9 cellular contexts compared by ENCODE assay signal in genomic region chr3:46095307-46095706, GRCh38.
A peak's percentile ranks its signal among the peaks of the same experiment; 100 is the strongest.
DNase-seq lines count a peak whose midpoint lies in the region; ATAC-seq lines count a peak whose summit lies in the region.
"Had no signal": no experiment of that assay in that cellular context is flagged by ENCODE, and none has a peak within 500 bp of the region (broad histone marks: within the 10 kb centered on the region; RNA-seq: fewer than 3 reads in every experiment).

No MANE protein-coding gene starts in this region.

- H3K4me1 Mint-ChIP-seq in natural killer cell treated with Interleukin-12 subunit alpha and Interleukin-12 subunit beta and Interleukin-15 and Interleukin-18, amount 100 ng/mL, for 72 hours (ENCODE audit: low read depth in 2 of 2): peaks cover 85 to 87% of the 10 kb centered on the region in 2 donors

- peaks cover 3% of the 10 kb centered on the region for H3K9me3 Mint-ChIP-seq in natural killer cell treated with Interleukin-12 subunit alpha and Interleukin-12 subunit beta and Interleukin-15 and Interleukin-18, amount 100 ng/mL, for 72 hours

- peaks cover 4% of the 10 kb centered on the region for H3K36me3 Mint-ChIP-seq in natural killer cell treated with Interleukin-12 subunit alpha and Interleukin-12 subunit beta and Interleukin-15 and Interleukin-18, amount 100 ng/mL, for 72 hours

- H3K27ac Mint-ChIP-seq in natural killer cell treated with Interleukin-12 subunit alpha and Interleukin-12 subunit beta and Interleukin-15 and Interleukin-18, amount 100 ng/mL, for 72 hours: peak overlapping the region; percentile 97 to 100

- peak; percentile 28 for DNase-seq in KG1 (lab: John Stamatoyannopoulos, UW)
- no peak for DNase-seq in natural killer cell treated with Interleukin-12 subunit alpha and Interleukin-12 subunit beta and Interleukin-15 and Interleukin-18, amount 100 ng/mL, for 72 hours (ENCODE audit: low spot score)
- no peak for DNase-seq in ureter (ENCODE audit: low spot score)
- DNase-seq in kidney tubule cell (ENCODE audit: low spot score): no peak
- no peak for DNase-seq in head of caudate nucleus
- DNase-seq in NCI-H748 (lab: John Stamatoyannopoulos, UW; ENCODE audit: unreplicated experiment): no peak
- DNase-seq: islet precursor cell had no signal

- peak overlapping the region; percentile 18 for H3K4me3 Mint-ChIP-seq in natural killer cell treated with Interleukin-12 subunit alpha and Interleukin-12 subunit beta and Interleukin-15 and Interleukin-18, amount 100 ng/mL, for 72 hours

- intact Hi-C loops in head of caudate nucleus (cut with DNase I): no loop called here

- no peaks in the 10 kb centered on the region for H3K27me3 Mint-ChIP-seq in natural killer cell treated with Interleukin-12 subunit alpha and Interleukin-12 subunit beta and Interleukin-15 and Interleukin-18, amount 100 ng/mL, for 72 hours

- ATAC-seq in GM18907 (IDR thresholded peaks at IDR 0.05; ENCODE audit: unreplicated experiment) (peak; percentile 63), HG02763 (IDR thresholded peaks at IDR 0.05; ENCODE audit: unreplicated experiment) (peak; percentile 43)
- ATAC-seq in natural killer cell treated with Interleukin-12 subunit alpha and Interleukin-12 subunit beta and Interleukin-15 and Interleukin-18, amount 100 ng/mL, for 72 hours: no peak

Comparison
In these comparisons a context has a peak if more than half of its experiments do, and no peak if none do; other contexts are left out.
1. ATAC-seq: peak in GM18907 (single experiment) and HG02763 (single experiment); none in natural killer cell treated with Interleukin-12 subunit alpha and Interleukin-12 subunit beta and Interleukin-15 and Interleukin-18, amount 100 ng/mL, for 72 hours (0 of 2).